Comparison of ENCODE assay signal across 18 cellular contexts in genomic region chr10:130463104-130463875, GRCh38.
"Had no signal": no experiment of that assay in that cellular context is flagged by ENCODE, and none has a peak within 500 bp of the region (broad histone marks: within the 10 kb centered on the region; RNA-seq: fewer than 3 reads in every experiment).

No MANE protein-coding gene starts in this region.

- H3K4me1 ChIP-seq: esophagus squamous epithelium, psoas muscle had no signal

- H3K9me3 ChIP-seq: psoas muscle had no signal

- FAIRE-seq: endometrium had no signal

- H3K4me1 Mint-ChIP-seq: naive thymus-derived CD8-positive, alpha-beta T cell had no signal

- DNase-seq: activated CD4-positive, alpha-beta T cell treated with anti-CD3 and anti-CD28 coated beads, Interleukin-2, amount 50 U/mL, for 4 hours; activated gamma-delta T cell; activated T-cell treated with anti-CD3 and anti-CD28 coated beads for 4 hours; amygdala; dorsolateral prefrontal cortex; esophagus squamous epithelium; foreskin fibroblast; glutamatergic neuron; left colon; mucosa of descending colon; occipital lobe; psoas muscle had no signal

- H3K36me3 ChIP-seq: esophagus squamous epithelium, thoracic aorta had no signal

- H3K27me3 Mint-ChIP-seq: activated naive CD8-positive, alpha-beta T cell; stimulated activated naive CD8-positive, alpha-beta T cell treated with anti-CD3 and anti-CD28 coated beads, Interleukin-15, Interleukin-2, amounts not matched to agents 100 ng/mL and 50 ng/mL, for 24 hours had no signal

- H3K27ac Mint-ChIP-seq: activated naive CD8-positive, alpha-beta T cell; naive thymus-derived CD8-positive, alpha-beta T cell; stimulated activated naive CD8-positive, alpha-beta T cell treated with anti-CD3 and anti-CD28 coated beads, Interleukin-15, Interleukin-2, amounts not matched to agents 100 ng/mL and 50 ng/mL, for 24 hours had no signal

- H3K27ac ChIP-seq: dorsolateral prefrontal cortex, esophagus squamous epithelium, psoas muscle, thoracic aorta had no signal

- H3K4me3 ChIP-seq: dorsolateral prefrontal cortex, esophagus squamous epithelium, mucosa of descending colon, psoas muscle, thoracic aorta had no signal

- H3K4me3 Mint-ChIP-seq: activated naive CD8-positive, alpha-beta T cell; naive thymus-derived CD8-positive, alpha-beta T cell; stimulated activated naive CD8-positive, alpha-beta T cell treated with anti-CD3 and anti-CD28 coated beads, Interleukin-15, Interleukin-2, amounts not matched to agents 100 ng/mL and 50 ng/mL, for 24 hours had no signal

- H3K27me3 ChIP-seq: dorsolateral prefrontal cortex, esophagus squamous epithelium had no signal

- ATAC-seq: left colon; mucosa of descending colon; naive thymus-derived CD8-positive, alpha-beta T cell; psoas muscle; sciatic nerve had no signal
